Comparison of ENCODE assay signal across 14 cellular contexts in the genomic region with DNA sequence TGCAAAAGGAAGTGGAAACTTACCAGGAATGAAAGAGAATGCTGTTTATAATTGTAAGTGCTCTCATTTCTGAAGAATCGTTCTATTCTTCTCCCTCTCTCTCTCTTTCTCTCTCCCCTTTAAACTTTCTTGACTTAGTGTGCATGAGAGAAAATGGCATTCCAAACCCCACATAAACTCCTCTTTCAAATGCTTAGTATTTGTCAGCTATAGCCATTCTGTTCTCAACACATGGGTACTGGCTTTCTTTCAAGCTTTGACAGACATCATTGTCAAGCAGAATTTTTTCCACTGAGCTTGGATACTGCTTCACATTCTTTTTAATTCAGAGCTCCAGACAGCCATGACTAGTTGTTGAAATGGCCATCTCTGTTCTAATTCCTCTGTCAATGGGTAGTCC. TPM values are rescaled to one million over a fixed set of nuclear protein-coding genes. Genes with fewer than 3 reads are reported as not detected.
DNase-seq lines count a peak whose midpoint lies in the region; ATAC-seq, FAIRE-seq and TF ChIP-seq lines count a peak whose summit lies in the region.
"Had no signal": no experiment of that assay in that cellular context is flagged by ENCODE, and none has a peak within 500 bp of the region (broad histone marks: within the 10 kb centered on the region; RNA-seq: fewer than 3 reads in every experiment).

No MANE protein-coding gene starts in this region.

- no peak for DNase-seq in stimulated activated naive CD8-positive, alpha-beta T cell treated with anti-CD3 and anti-CD28 coated beads, Interleukin-15, amount 100 ng/mL, for 72 hours
- DNase-seq in astrocyte (ENCODE audit: low read depth) (no peak), memory B cell (ENCODE audit: low spot score in 2 of 2) (no peak), pancreas (no peak), MG63 (no peak), KBM-7 (no peak)
- no peak for DNase-seq in activated CD4-positive, alpha-beta T cell treated with anti-CD3 and anti-CD28 coated beads, Interleukin-2, amount 10 ng/mL, durations not matched to agents 24 days and 14 days
- DNase-seq: left lung, NCI-H187 treated with DMSO at 0.1 percent for 48 hours, NCI-H526 treated with DMSO at 0.1 percent for 48 hours, ovary had no signal

- no peaks in the 10 kb centered on the region for H3K27me3 Mint-ChIP-seq in stimulated activated naive CD8-positive, alpha-beta T cell treated with anti-CD3 and anti-CD28 coated beads, Interleukin-15, Interleukin-2, amounts not matched to agents 100 ng/mL and 50 ng/mL, for 24 hours
- no peaks in the 10 kb centered on the region for H3K27me3 Mint-ChIP-seq in stimulated activated naive CD8-positive, alpha-beta T cell treated with anti-CD3 and anti-CD28 coated beads, Interleukin-15, amount 100 ng/mL, for 72 hours
- H3K27me3 Mint-ChIP-seq in astrocyte (ENCODE audit: low read depth, unreplicated experiment) (no peaks in the 10 kb centered on the region), memory B cell (peaks cover 1% of the 10 kb centered on the region)
- peaks cover 28% of the 10 kb centered on the region for H3K27me3 Mint-ChIP-seq in activated CD4-positive, alpha-beta T cell treated with anti-CD3 and anti-CD28 coated beads, Interleukin-2, amount 10 ng/mL, durations not matched to agents 24 days and 14 days

- H3K9me3 ChIP-seq in astrocyte (ENCODE audit: insufficient read depth, low read depth, low read length): no peaks in the 10 kb centered on the region
- no peaks in the 10 kb centered on the region for H3K9me3 ChIP-seq in pancreas
- no peaks in the 10 kb centered on the region for H3K9me3 ChIP-seq in MG63
- H3K9me3 ChIP-seq: left lung, ovary, tibial artery had no signal

- WGBS in pancreas, 2 donors: 46 to 55% methylated on average over 1 of the region's 1 CpG

- no peak overlapping the region for H3K9ac ChIP-seq in astrocyte (ENCODE audit: low read length)

- H4K20me1 ChIP-seq in astrocyte (ENCODE audit: insufficient read depth, low read length): no peaks in the 10 kb centered on the region

- H3K4me1 ChIP-seq in astrocyte (ENCODE audit: insufficient read depth, low read length): no peaks in the 10 kb centered on the region
- H3K4me1 ChIP-seq in pancreas: no peaks in the 10 kb centered on the region
- H3K4me1 ChIP-seq: left lung, tibial artery had no signal

- TF ChIP-seq CTCF in astrocyte (IDR thresholded peaks at IDR 0.05; ENCODE audit: insufficient read depth, low read depth, low read length): no peak
- no peak for TF ChIP-seq CTCF in pancreas (IDR thresholded peaks at IDR 0.05)

- no peaks in the 10 kb centered on the region for H3K36me3 Mint-ChIP-seq in stimulated activated naive CD8-positive, alpha-beta T cell treated with anti-CD3 and anti-CD28 coated beads, Interleukin-15, Interleukin-2, amounts not matched to agents 100 ng/mL and 50 ng/mL, for 24 hours (ENCODE audit: low read depth)
- no peaks in the 10 kb centered on the region for H3K36me3 Mint-ChIP-seq in astrocyte (ENCODE audit: low read depth, unreplicated experiment)
- H3K36me3 Mint-ChIP-seq in memory B cell: peaks cover 2% of the 10 kb centered on the region
- no peaks in the 10 kb centered on the region for H3K36me3 Mint-ChIP-seq in activated CD4-positive, alpha-beta T cell treated with anti-CD3 and anti-CD28 coated beads, Interleukin-2, amount 10 ng/mL, durations not matched to agents 24 days and 14 days (ENCODE audit: low read depth)

- FAIRE-seq in astrocyte (lab: Jason Lieb, UNC) (no peak), pancreas (lab: Jason Lieb, UNC) (no peak)

- H3K27ac Mint-ChIP-seq in stimulated activated naive CD8-positive, alpha-beta T cell treated with anti-CD3 and anti-CD28 coated beads, Interleukin-15, Interleukin-2, amounts not matched to agents 100 ng/mL and 50 ng/mL, for 24 hours: peak overlapping the region; percentile 62
- H3K27ac Mint-ChIP-seq in stimulated activated naive CD8-positive, alpha-beta T cell treated with anti-CD3 and anti-CD28 coated beads, Interleukin-15, amount 100 ng/mL, for 72 hours: no peak overlapping the region
- H3K27ac Mint-ChIP-seq in astrocyte (ENCODE audit: unreplicated experiment) (peak overlapping the region; percentile 43), memory B cell (peak overlapping the region; percentile 69)
- H3K27ac Mint-ChIP-seq in activated CD4-positive, alpha-beta T cell treated with anti-CD3 and anti-CD28 coated beads, Interleukin-2, amount 10 ng/mL, durations not matched to agents 24 days and 14 days: no peak overlapping the region

- no peak overlapping the region for H3K27ac ChIP-seq in astrocyte (ENCODE audit: low read depth, low read length)
- H3K27ac ChIP-seq in pancreas: no peak overlapping the region
- H3K27ac ChIP-seq: HL-60, left lung, ovary, tibial artery had no signal

- no peak overlapping the region for H2AFZ ChIP-seq in astrocyte (ENCODE audit: low read depth, low read length)

- H3K4me1 Mint-ChIP-seq in stimulated activated naive CD8-positive, alpha-beta T cell treated with anti-CD3 and anti-CD28 coated beads, Interleukin-15, Interleukin-2, amounts not matched to agents 100 ng/mL and 50 ng/mL, for 24 hours (ENCODE audit: low read depth): peaks cover 29% of the 10 kb centered on the region
- peaks cover 31% of the 10 kb centered on the region for H3K4me1 Mint-ChIP-seq in stimulated activated naive CD8-positive, alpha-beta T cell treated with anti-CD3 and anti-CD28 coated beads, Interleukin-15, amount 100 ng/mL, for 72 hours
- peaks cover 21% of the 10 kb centered on the region for H3K4me1 Mint-ChIP-seq in astrocyte (ENCODE audit: low read depth, unreplicated experiment)
- peaks cover 15% of the 10 kb centered on the region for H3K4me1 Mint-ChIP-seq in memory B cell
- H3K4me1 Mint-ChIP-seq in activated CD4-positive, alpha-beta T cell treated with anti-CD3 and anti-CD28 coated beads, Interleukin-2, amount 10 ng/mL, durations not matched to agents 24 days and 14 days: peaks cover 7% of the 10 kb centered on the region

- peaks cover 3% of the 10 kb centered on the region for H3K9me3 Mint-ChIP-seq in stimulated activated naive CD8-positive, alpha-beta T cell treated with anti-CD3 and anti-CD28 coated beads, Interleukin-15, Interleukin-2, amounts not matched to agents 100 ng/mL and 50 ng/mL, for 24 hours
- no peaks in the 10 kb centered on the region for H3K9me3 Mint-ChIP-seq in stimulated activated naive CD8-positive, alpha-beta T cell treated with anti-CD3 and anti-CD28 coated beads, Interleukin-15, amount 100 ng/mL, for 72 hours
- H3K9me3 Mint-ChIP-seq in astrocyte (ENCODE audit: unreplicated experiment) (peaks cover 3% of the 10 kb centered on the region), memory B cell (peaks cover 5% of the 10 kb centered on the region)
- peaks cover 5% of the 10 kb centered on the region for H3K9me3 Mint-ChIP-seq in activated CD4-positive, alpha-beta T cell treated with anti-CD3 and anti-CD28 coated beads, Interleukin-2, amount 10 ng/mL, durations not matched to agents 24 days and 14 days

- H3K4me2 ChIP-seq in astrocyte (ENCODE audit: low read length): no peak overlapping the region

- in situ Hi-C loops in KBM-7 (cut with MboI; ENCODE audit: low pct_unique_long_range_greater_than_20kb, low sequenced_read_pairs): no loop called here

- H3K27me3 ChIP-seq in astrocyte (ENCODE audit: insufficient read depth, low read length) (no peaks in the 10 kb centered on the region), pancreas (no peaks in the 10 kb centered on the region), MG63 (no peaks in the 10 kb centered on the region)
- H3K27me3 ChIP-seq: left lung, ovary, tibial artery had no signal

- H3K4me3 Mint-ChIP-seq in stimulated activated naive CD8-positive, alpha-beta T cell treated with anti-CD3 and anti-CD28 coated beads, Interleukin-15, Interleukin-2, amounts not matched to agents 100 ng/mL and 50 ng/mL, for 24 hours: peak overlapping the region; percentile 51
- H3K4me3 Mint-ChIP-seq in stimulated activated naive CD8-positive, alpha-beta T cell treated with anti-CD3 and anti-CD28 coated beads, Interleukin-15, amount 100 ng/mL, for 72 hours: peak overlapping the region in 1 of 2 donors; percentile 38
- H3K4me3 Mint-ChIP-seq in astrocyte (ENCODE audit: unreplicated experiment) (no peak overlapping the region), memory B cell (no peak overlapping the region)
- H3K4me3 Mint-ChIP-seq in activated CD4-positive, alpha-beta T cell treated with anti-CD3 and anti-CD28 coated beads, Interleukin-2, amount 10 ng/mL, durations not matched to agents 24 days and 14 days: no peak overlapping the region

- intact Hi-C loops in activated CD4-positive, alpha-beta T cell treated with anti-CD3 and anti-CD28 coated beads, Interleukin-2, amount 10 ng/mL, durations not matched to agents 24 days and 14 days (cut with micrococcal nuclease): no loop called here
- intact Hi-C loops in pancreas (cut with DNase I): no loop called here

- ATAC-seq in stimulated activated naive CD8-positive, alpha-beta T cell treated with anti-CD3 and anti-CD28 coated beads, Interleukin-15, amount 100 ng/mL, for 72 hours: no peak
- ATAC-seq in memory B cell (ENCODE audit: low read depth) (no peak), pancreas (no peak)

- H3K4me3 ChIP-seq in astrocyte (ENCODE audit: insufficient read depth, low read depth, low read length): no peak overlapping the region
- H3K4me3 ChIP-seq in pancreas: no peak overlapping the region
- H3K4me3 ChIP-seq in MG63: no peak overlapping the region
- H3K4me3 ChIP-seq: left lung, ovary, tibial artery had no signal

- no peaks in the 10 kb centered on the region for H3K79me2 ChIP-seq in astrocyte (ENCODE audit: insufficient read depth, low read length)

- no peaks in the 10 kb centered on the region for H3K36me3 ChIP-seq in astrocyte (ENCODE audit: insufficient read depth, low read length)
- H3K36me3 ChIP-seq in pancreas: no peaks in the 10 kb centered on the region
- H3K36me3 ChIP-seq in MG63: no peaks in the 10 kb centered on the region
- H3K36me3 ChIP-seq: left lung, ovary, tibial artery had no signal

RNA-seq across cellular contexts. Expression of a gene that starts 51.1 kb away (rescaled TPM):
- total RNA-seq in astrocyte (55.4 and 56.0 TPM in 2 replicates), pancreas (10 to 100 TPM in 4 of 6 donors, 1 to 10 TPM in 2; 8.4 to 16.5 (median 13.7) TPM)
- total RNA-seq in activated CD4-positive, alpha-beta T cell treated with anti-CD3 and anti-CD28 coated beads, Interleukin-2, amount 10 ng/mL, durations not matched to agents 24 days and 14 days: 55.2 and 56.2 TPM in 2 replicates
- polyA plus RNA-seq in pancreas: 1 to 10 TPM; 7.6 to 9.5 TPM
- 15.9 and 34.6 TPM in 2 replicates for total RNA-seq in MG63 (2014; rRNA removed; shearing (Covaris generic); ENCODE audit: low replicate concordance)

Comparison
In these comparisons a context has a peak if more than half of its experiments do, and no peak if none do; other contexts are left out.
1. H3K27ac Mint-ChIP-seq: peak in stimulated activated naive CD8-positive, alpha-beta T cell treated with anti-CD3 and anti-CD28 coated beads, Interleukin-15, Interleukin-2, amounts not matched to agents 100 ng/mL and 50 ng/mL, for 24 hours (single experiment), astrocyte (single experiment) and memory B cell (single experiment); none in stimulated activated naive CD8-positive, alpha-beta T cell treated with anti-CD3 and anti-CD28 coated beads, Interleukin-15, amount 100 ng/mL, for 72 hours (0 of 2) and activated CD4-positive, alpha-beta T cell treated with anti-CD3 and anti-CD28 coated beads, Interleukin-2, amount 10 ng/mL, durations not matched to agents 24 days and 14 days (single experiment).